In the genomic region with DNA sequence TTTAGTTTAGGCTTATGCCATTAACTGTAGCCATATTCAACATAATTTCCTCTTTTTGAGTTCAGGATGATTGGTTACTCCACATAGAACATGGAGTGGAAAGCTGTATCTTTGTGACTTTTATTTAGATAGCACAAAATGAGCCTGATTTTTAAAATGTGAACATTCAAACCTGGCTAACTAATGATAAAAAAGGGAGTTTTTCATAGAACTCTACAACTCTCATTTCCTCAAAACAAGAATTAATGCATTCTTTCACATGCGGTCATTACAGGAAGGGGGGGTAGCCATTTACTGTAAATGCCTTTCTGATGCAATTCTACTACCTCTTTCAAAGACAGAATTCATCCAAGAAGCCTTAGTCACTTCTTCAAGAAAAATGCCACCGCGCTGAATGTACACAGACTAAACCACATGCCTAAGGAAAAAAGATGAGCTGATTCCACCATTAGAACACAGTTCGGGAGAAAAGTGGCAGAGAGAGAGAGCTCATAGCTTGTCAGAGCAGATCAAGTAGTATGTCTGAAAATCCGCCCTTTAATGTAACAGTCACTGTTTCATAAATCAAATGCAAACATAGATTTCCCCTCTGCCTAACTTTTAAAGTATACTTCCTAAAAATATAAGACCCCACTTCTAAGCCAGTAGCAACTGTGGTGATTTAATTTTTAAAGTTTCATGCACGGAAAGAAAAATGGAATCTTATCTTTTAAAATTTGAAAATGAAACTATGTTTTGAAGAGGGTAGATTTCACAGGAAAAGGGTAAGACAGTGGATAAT, we compare ENCODE assay signal across 8 cellular contexts.
DNase-seq lines count a peak whose midpoint lies in the region; ATAC-seq and TF ChIP-seq lines count a peak whose summit lies in the region.

No MANE protein-coding gene starts in this region.

- H2BK120ac ChIP-seq in neuronal stem cell (ENCODE audit: low read depth, low read length): no peak overlapping the region

- TF ChIP-seq EP300 in gastroesophageal sphincter (IDR thresholded peaks at IDR 0.05): no peak

- DNase-seq in activated T-cell treated with anti-CD3 and anti-CD28 coated beads, Interleukin-2, amount 50 U/mL, for 24 hours: no peak
- no peak for DNase-seq in activated T-cell treated with anti-CD3 and anti-CD28 coated beads, Interleukin-2, amount 50 U/mL, for 1 hour
- DNase-seq in activated CD4-positive, alpha-beta T cell treated with anti-CD3 and anti-CD28 coated beads, Interleukin-2, amount 10 ng/mL, durations not matched to agents 24 days and 14 days: peak; percentile 90
- no peak for DNase-seq in neuronal stem cell (ENCODE audit: low spot score)
- DNase-seq in medulla oblongata (ENCODE audit: extremely low spot score): no peak

- no peak overlapping the region for H3K18ac ChIP-seq in neuronal stem cell (ENCODE audit: low read length)

- H4K8ac ChIP-seq in neuronal stem cell (ENCODE audit: low read depth, low read length): no peak overlapping the region

- peaks cover 75% of the 10 kb centered on the region for H3K36me3 Mint-ChIP-seq in activated T-cell treated with anti-CD3 and anti-CD28 coated beads, Interleukin-2, amount 50 U/mL, for 24 hours (ENCODE audit: low read depth)
- peaks cover 53% of the 10 kb centered on the region for H3K36me3 Mint-ChIP-seq in activated CD4-positive, alpha-beta T cell treated with anti-CD3 and anti-CD28 coated beads, Interleukin-2, amount 10 ng/mL, durations not matched to agents 24 days and 14 days (ENCODE audit: low read depth)
- H3K36me3 Mint-ChIP-seq in stimulated activated naive CD8-positive, alpha-beta T cell treated with anti-CD3 and anti-CD28 coated beads, Interleukin-15, Interleukin-2, amounts not matched to agents 100 ng/mL and 50 ng/mL, for 24 hours (ENCODE audit: low read depth): peaks cover 8% of the 10 kb centered on the region

- no peaks in the 10 kb centered on the region for H3K27me3 Mint-ChIP-seq in activated T-cell treated with anti-CD3 and anti-CD28 coated beads, Interleukin-2, amount 50 U/mL, for 24 hours
- no peaks in the 10 kb centered on the region for H3K27me3 Mint-ChIP-seq in activated CD4-positive, alpha-beta T cell treated with anti-CD3 and anti-CD28 coated beads, Interleukin-2, amount 10 ng/mL, durations not matched to agents 24 days and 14 days
- H3K27me3 Mint-ChIP-seq in stimulated activated naive CD8-positive, alpha-beta T cell treated with anti-CD3 and anti-CD28 coated beads, Interleukin-15, Interleukin-2, amounts not matched to agents 100 ng/mL and 50 ng/mL, for 24 hours: no peaks in the 10 kb centered on the region

- H3K4me3 ChIP-seq in HUES64 (ENCODE audit: low read length) (no peak overlapping the region), gastroesophageal sphincter (no peak overlapping the region), neuronal stem cell (ENCODE audit: low read length in 2 of 2) (no peak overlapping the region)

- intact Hi-C loops in activated CD4-positive, alpha-beta T cell treated with anti-CD3 and anti-CD28 coated beads, Interleukin-2, amount 10 ng/mL, durations not matched to agents 24 days and 14 days (cut with micrococcal nuclease): loop anchor here (1.0 to 5.0 kb wide), 8 partner anchors 12 to 778 kb away; partner anchors contain the start of gene MKLN1

- no peak overlapping the region for H3K23ac ChIP-seq in neuronal stem cell (ENCODE audit: low read depth, low read length, poor library complexity)

- no peaks in the 10 kb centered on the region for H3K79me1 ChIP-seq in neuronal stem cell (ENCODE audit: low read depth, low read length)

- ATAC-seq in gastroesophageal sphincter: peak; percentile 41

- no peak overlapping the region for H2AFZ ChIP-seq in neuronal stem cell (ENCODE audit: low read length)

- H3K9ac ChIP-seq in HUES64 (ENCODE audit: low read depth, low read length) (peak overlapping the region; percentile 8; the same call in 1 of the 2 replicates), neuronal stem cell (ENCODE audit: low read depth, low read length, poor library complexity) (no peak overlapping the region)

- no peak overlapping the region for H4K91ac ChIP-seq in neuronal stem cell (ENCODE audit: low read depth, low read length, poor library complexity)

- H3K4ac ChIP-seq in neuronal stem cell (ENCODE audit: low read length): no peak overlapping the region

- no peak overlapping the region for H3K4me3 Mint-ChIP-seq in activated T-cell treated with anti-CD3 and anti-CD28 coated beads, Interleukin-2, amount 50 U/mL, for 24 hours
- peak overlapping the region; percentile 88 for H3K4me3 Mint-ChIP-seq in activated CD4-positive, alpha-beta T cell treated with anti-CD3 and anti-CD28 coated beads, Interleukin-2, amount 10 ng/mL, durations not matched to agents 24 days and 14 days
- H3K4me3 Mint-ChIP-seq in stimulated activated naive CD8-positive, alpha-beta T cell treated with anti-CD3 and anti-CD28 coated beads, Interleukin-15, Interleukin-2, amounts not matched to agents 100 ng/mL and 50 ng/mL, for 24 hours: no peak overlapping the region

- H2AK5ac ChIP-seq in neuronal stem cell (ENCODE audit: low read depth, low read length): no peak overlapping the region

- peak overlapping the region; percentile 98 for H3K27ac Mint-ChIP-seq in activated T-cell treated with anti-CD3 and anti-CD28 coated beads, Interleukin-2, amount 50 U/mL, for 24 hours
- peak overlapping the region; percentile 97 for H3K27ac Mint-ChIP-seq in activated CD4-positive, alpha-beta T cell treated with anti-CD3 and anti-CD28 coated beads, Interleukin-2, amount 10 ng/mL, durations not matched to agents 24 days and 14 days
- peak overlapping the region; percentile 97 for H3K27ac Mint-ChIP-seq in stimulated activated naive CD8-positive, alpha-beta T cell treated with anti-CD3 and anti-CD28 coated beads, Interleukin-15, Interleukin-2, amounts not matched to agents 100 ng/mL and 50 ng/mL, for 24 hours

- no peak overlapping the region for H2BK5ac ChIP-seq in neuronal stem cell (ENCODE audit: low read length)

- TF ChIP-seq CTCF in gastroesophageal sphincter (IDR thresholded peaks at IDR 0.05): no peak

- H3K4me2 ChIP-seq in neuronal stem cell (ENCODE audit: insufficient read depth, low read length, poor library complexity, severe bottlenecking): no peak overlapping the region

- H3K27me3 ChIP-seq in HUES64 (ENCODE audit: insufficient read depth, low read length) (no peaks in the 10 kb centered on the region), gastroesophageal sphincter (no peaks in the 10 kb centered on the region), neuronal stem cell (ENCODE audit: control insufficient read depth in 3 of 3, insufficient read depth in 3 of 3, low read depth in 1 of 3, low read length in 3 of 3) (no peaks in the 10 kb centered on the region)

- H2BK12ac ChIP-seq in neuronal stem cell (ENCODE audit: low read length): no peak overlapping the region

- H3K4me1 Mint-ChIP-seq in activated T-cell treated with anti-CD3 and anti-CD28 coated beads, Interleukin-2, amount 50 U/mL, for 24 hours (ENCODE audit: low read depth): peaks cover 46% of the 10 kb centered on the region
- peaks cover 43% of the 10 kb centered on the region for H3K4me1 Mint-ChIP-seq in activated CD4-positive, alpha-beta T cell treated with anti-CD3 and anti-CD28 coated beads, Interleukin-2, amount 10 ng/mL, durations not matched to agents 24 days and 14 days
- H3K4me1 Mint-ChIP-seq in stimulated activated naive CD8-positive, alpha-beta T cell treated with anti-CD3 and anti-CD28 coated beads, Interleukin-15, Interleukin-2, amounts not matched to agents 100 ng/mL and 50 ng/mL, for 24 hours (ENCODE audit: low read depth): peaks cover 48% of the 10 kb centered on the region

- H3K36me3 ChIP-seq in HUES64 (ENCODE audit: insufficient read depth, low read length) (no peaks in the 10 kb centered on the region), gastroesophageal sphincter (peaks cover 0 to 55% of the 10 kb centered on the region in 2 donors), neuronal stem cell (replicated peaks in 1 of 2; ENCODE audit: control insufficient read depth in 2 of 2, insufficient read depth in 2 of 2, low read length in 2 of 2) (no peaks in the 10 kb centered on the region)

- H3K9me3 Mint-ChIP-seq in activated T-cell treated with anti-CD3 and anti-CD28 coated beads, Interleukin-2, amount 50 U/mL, for 24 hours: no peaks in the 10 kb centered on the region
- H3K9me3 Mint-ChIP-seq in activated CD4-positive, alpha-beta T cell treated with anti-CD3 and anti-CD28 coated beads, Interleukin-2, amount 10 ng/mL, durations not matched to agents 24 days and 14 days: no peaks in the 10 kb centered on the region
- H3K9me3 Mint-ChIP-seq in stimulated activated naive CD8-positive, alpha-beta T cell treated with anti-CD3 and anti-CD28 coated beads, Interleukin-15, Interleukin-2, amounts not matched to agents 100 ng/mL and 50 ng/mL, for 24 hours: no peaks in the 10 kb centered on the region

- TF ChIP-seq POLR2A in gastroesophageal sphincter (IDR thresholded peaks at IDR 0.05): no peak

- H3K27ac ChIP-seq in HUES64 (ENCODE audit: low read depth, low read length) (peak overlapping the region; percentile 31; the same call in 1 of the 2 replicates), gastroesophageal sphincter (no peak overlapping the region), neuronal stem cell (replicated peaks; ENCODE audit: low read length) (no peak overlapping the region)

- H3K14ac ChIP-seq in neuronal stem cell (ENCODE audit: low read length): no peak overlapping the region

- H3K4me1 ChIP-seq in HUES64 (ENCODE audit: insufficient read depth, low read length): peaks cover 9% of the 10 kb centered on the region
- peaks cover 0 to 88% (median 0%) of the 10 kb centered on the region in 3 donors for H3K4me1 ChIP-seq in gastroesophageal sphincter
- H3K4me1 ChIP-seq in neuronal stem cell (ENCODE audit: control insufficient read depth in 2 of 2, insufficient read depth in 1 of 2, low read depth in 1 of 2, low read length in 2 of 2): peaks cover 0 to 4% of the 10 kb centered on the region in 2 donors

- whole genome bisulfite sequencing in HUES64: 95% methylated on average over 6 of the region's 6 CpGs
- WGBS in gastroesophageal sphincter (ENCODE audit: low coverage in 1 of 2), 2 donors: 46 to 58% methylated on average over 5 to 6 of the region's 6 CpGs
- WGBS in neuronal stem cell (ENCODE audit: extremely low coverage in 2 of 2, insufficient read length in 2 of 2, insufficient replicate concordance in 1 of 2), 2 donors: no CpG with 5 or more reads among the region's 6 CpGs

- H3K9me3 ChIP-seq in HUES64 (ENCODE audit: insufficient read depth, low read depth, low read length) (no peaks in the 10 kb centered on the region), gastroesophageal sphincter (no peaks in the 10 kb centered on the region), neuronal stem cell (replicated peaks in 1 of 2; ENCODE audit: control insufficient read depth in 2 of 2, insufficient read depth in 1 of 2, low read depth in 1 of 2, low read length in 2 of 2) (peaks cover 0 to 11% of the 10 kb centered on the region in 2 donors)

- H2BK15ac ChIP-seq in neuronal stem cell (ENCODE audit: low read length): no peak overlapping the region
